ENCODE assay signal across 12 cellular contexts in genomic region chr21:31908106-31909031, GRCh38. TPM values are rescaled to one million over a fixed set of nuclear protein-coding genes. Genes with fewer than 3 reads are reported as not detected.
DNase-seq lines count a peak whose midpoint lies in the region; FAIRE-seq and TF ChIP-seq lines count a peak whose summit lies in the region.
"Had no signal": no experiment of that assay in that cellular context is flagged by ENCODE, and none has a peak within 500 bp of the region (broad histone marks: within the 10 kb centered on the region; RNA-seq: fewer than 3 reads in every experiment).

No MANE protein-coding gene starts in this region.

- no peak overlapping the region for H2AK5ac ChIP-seq in H1 (ENCODE audit: low read depth, low read length)

- CTCF ChIA-PET in mammary epithelial cell (lab: Charles Lee; ENCODE audit: low non-redundant PET) = no interaction called here
- CTCF ChIA-PET in H1 (lab: Charles Lee; ENCODE audit: partially characterized antibody) = interaction anchor here (1.4 kb wide), 1 partner anchor 10 kb away, joined by 4 read pairs; no protein-coding TSS in a partner anchor

- no peak overlapping the region for H3K23ac ChIP-seq in H1 (ENCODE audit: insufficient read length)

- TF ChIP-seq RAD21 in H1 (IDR thresholded peaks at IDR 0.05 in 1 of 2, conservative IDR thresholded peaks at IDR 0.05 in 1 of 2; ENCODE audit: low read depth in 2 of 2, low read length in 2 of 2) = no peak

- TF ChIP-seq EP300 in H1 (IDR thresholded peaks at IDR 0.05; ENCODE audit: borderline replicate concordance in 1 of 2, low read depth in 2 of 2, low read length in 2 of 2) = no peak

- peak overlapping the region; percentile 41; the same call in 1 of the 2 replicates for H3K18ac ChIP-seq in H1 (ENCODE audit: extremely low read depth, low read length)

- H2BK12ac ChIP-seq in H1 (ENCODE audit: low read depth, low read length) = 0 out of 2 replicates have a peak overlapping the region, but pooled peaks have one; percentile 73

- dilution Hi-C loops in mammary epithelial cell (cut with HindIII; ENCODE audit: low sequenced_read_pairs) = no loop called here

- H2AFZ ChIP-seq in mammary epithelial cell (ENCODE audit: low read depth, low read length) = no peak overlapping the region
- no peak overlapping the region for H2AFZ ChIP-seq in H1 (ENCODE audit: low read length)

- peak overlapping the region; percentile 84; the same call in 1 of the 2 replicates for H2BK5ac ChIP-seq in H1 (ENCODE audit: low read depth, low read length)

- no peaks in the 10 kb centered on the region for H3K27me3 ChIP-seq in mammary epithelial cell (ENCODE audit: insufficient read depth, low read length)
- H3K27me3 ChIP-seq in H1 (replicated peaks in 1 of 4; ENCODE audit: control insufficient read depth in 3 of 4, extremely low read depth in 1 of 4, insufficient read depth in 3 of 4, low read length in 3 of 4) = no peaks in the 10 kb centered on the region

- TF ChIP-seq CTCF in mammary epithelial cell (conservative IDR thresholded peaks at IDR 0.05 in 1 of 2, IDR thresholded peaks at IDR 0.05 in 1 of 2; ENCODE audit: extremely low read depth in 1 of 2, insufficient read depth in 1 of 2, low read depth in 1 of 2, low read length in 2 of 2) (no peak), H1 (IDR thresholded peaks at IDR 0.05; ENCODE audit: control extremely low read depth in 1 of 3, insufficient read depth in 1 of 3, low read depth in 1 of 3, low read length in 3 of 3) (no peak)

- WGBS in mammary epithelial cell (ENCODE audit: low coverage, missing lambda C conversion rate) = 4% methylated on average over 8 of the region's 20 CpGs
- WGBS in H1 (ENCODE audit: extremely low coverage in 1 of 2, insufficient coverage in 1 of 2, insufficient read length in 1 of 2, insufficient replicate concordance in 2 of 2, low coverage in 1 of 2, low lambda C conversion rate in 2 of 2, missing lambda C conversion rate in 1 of 2), 2 experiments = 36% methylated on average over 14 of the region's 20 CpGs; no CpG with 5 or more reads in 1 of the 2 experiments
- 70 to 76% methylated on average over 17 to 18 of the region's 20 CpGs for WGBS in mesodermal cell (ENCODE audit: insufficient coverage in 2 of 2), 2 experiments

- H3K9me3 ChIP-seq in mammary epithelial cell (replicated peaks; ENCODE audit: insufficient read depth, low read length) (peaks cover 18% of the 10 kb centered on the region), H1 (ENCODE audit: insufficient read depth in 2 of 2, low read depth in 1 of 2, low read length in 1 of 2) (no peaks in the 10 kb centered on the region), mesodermal cell (ENCODE audit: control insufficient read depth, low read length) (no peaks in the 10 kb centered on the region)
- H3K9me3 ChIP-seq: esophagus squamous epithelium had no signal

- TF ChIP-seq POLR2A in H1 (IDR thresholded peaks at IDR 0.05; ENCODE audit: control extremely low read depth in 1 of 2, low read depth in 2 of 2, low read length in 2 of 2) = no peak
- TF ChIP-seq POLR2A in H54 (IDR thresholded peaks at IDR 0.05; ENCODE audit: low read depth, low read length) = no peak

- no peak for FAIRE-seq in H1 (lab: Jason Lieb, UNC)
- peak; percentile 77 for FAIRE-seq in urothelium cell line (lab: Jason Lieb, UNC)
- no peak for FAIRE-seq in H54 (lab: Jason Lieb, UNC)
- FAIRE-seq: A204.1 had no signal

- no peak overlapping the region for H3K14ac ChIP-seq in H1 (ENCODE audit: insufficient read length)

- BruUV-seq in mammary epithelial cell (replicated peaks; lab: Mats Ljungman, UMichigan) = no TSS peak

- H3K23me2 ChIP-seq in H1 (ENCODE audit: low read depth, low read length) = peaks cover 5% of the 10 kb centered on the region; the same call in 1 of the 2 replicates

- peak overlapping the region; percentile 18 for H2BK120ac ChIP-seq in H1 (replicated peaks; ENCODE audit: low read depth, low read length)

- in situ Hi-C loops in T47D (cut with HindIII; ENCODE audit: low pct_unique_long_range_greater_than_20kb, low sequenced_read_pairs) (no loop called here), mammary epithelial cell (cut with MboI; ENCODE audit: low sequenced_read_pairs in 2 of 2) (no loop called here)

- no peaks in the 10 kb centered on the region for H3K36me3 ChIP-seq in mammary epithelial cell (ENCODE audit: insufficient read depth, low read length)
- no peaks in the 10 kb centered on the region for H3K36me3 ChIP-seq in H1 (ENCODE audit: control insufficient read depth in 2 of 4, insufficient read depth in 4 of 4, low read length in 3 of 4)
- H3K36me3 ChIP-seq in mesodermal cell (ENCODE audit: control insufficient read depth, insufficient read depth, low read length) = no peaks in the 10 kb centered on the region
- H3K36me3 ChIP-seq: esophagus squamous epithelium had no signal

- peak overlapping the region; percentile 90 for H2BK20ac ChIP-seq in H1 (ENCODE audit: low read length)

- H3K4ac ChIP-seq in H1 (replicated peaks; ENCODE audit: insufficient read length, low read depth, low read length) = no peak overlapping the region

- no peaks in the 10 kb centered on the region for H3K79me2 ChIP-seq in mammary epithelial cell (ENCODE audit: insufficient read depth, low read length)
- peaks cover 0 to 2% of the 10 kb centered on the region in 2 experiments; a peak in 1 of 4 replicates for H3K79me2 ChIP-seq in H1 (ENCODE audit: control insufficient read depth in 1 of 2, insufficient read depth in 2 of 2, low read length in 2 of 2)

- H4K20me1 ChIP-seq in mammary epithelial cell (ENCODE audit: insufficient read depth, low read length) (no peaks in the 10 kb centered on the region), H1 (replicated peaks in 1 of 2; ENCODE audit: control insufficient read depth in 1 of 2, insufficient read depth in 2 of 2, low read length in 2 of 2) (no peaks in the 10 kb centered on the region)

- intact Hi-C loops in mammary epithelial cell (cut with micrococcal nuclease) = no loop called here

- peak overlapping the region; percentile 44 for H4K91ac ChIP-seq in H1 (replicated peaks; ENCODE audit: insufficient read length, low read length)

- H3K79me1 ChIP-seq in H1 (ENCODE audit: low read depth, low read length) = no peaks in the 10 kb centered on the region

- H3K27ac ChIP-seq in mammary epithelial cell (ENCODE audit: insufficient read depth, low read depth, low read length) = no peak overlapping the region
- H3K27ac ChIP-seq in H1 (ENCODE audit: low read depth, low read length) = no peak overlapping the region; the same call in 1 of the 2 replicates
- H3K27ac ChIP-seq in mesodermal cell (ENCODE audit: low read depth, low read length, severe bottlenecking) = peak overlapping the region; percentile 78
- H3K27ac ChIP-seq: esophagus squamous epithelium had no signal

- H4K5ac ChIP-seq in H1 (ENCODE audit: insufficient read length, low read depth, low read length) = peak overlapping the region; percentile 59

- peak overlapping the region; percentile 61; the same call in 1 of the 2 replicates for H2BK15ac ChIP-seq in H1 (ENCODE audit: low read length)

- H3K4me2 ChIP-seq in mammary epithelial cell (ENCODE audit: insufficient read depth, low read depth, low read length) = no peak overlapping the region
- peak overlapping the region; percentile 59 to 79 for H3K4me2 ChIP-seq in H1 (ENCODE audit: insufficient read depth in 1 of 2, low read depth in 2 of 2, low read length in 2 of 2)

- H3K9ac ChIP-seq in mammary epithelial cell (ENCODE audit: insufficient read depth, low read length) (no peak overlapping the region), H1 (replicated peaks in 1 of 4; ENCODE audit: extremely low read depth in 1 of 4, low read depth in 3 of 4, low read length in 3 of 4) (no peak overlapping the region)

- POLR2A ChIA-PET in H1 (lab: Charles Lee; ENCODE audit: partially characterized antibody) = interaction anchor here (0.7 to 1.0 kb wide), 2 partner anchors 14 to 349 kb away, joined by 3 read pairs; no protein-coding TSS in a partner anchor

- H4K8ac ChIP-seq in H1 (ENCODE audit: extremely low read depth, insufficient read depth, low read length) = no peak overlapping the region; the same call in 1 of the 2 replicates

- H3K4me3 ChIP-seq in mammary epithelial cell (replicated peaks in 1 of 3; ENCODE audit: insufficient read depth in 1 of 3, low read depth in 2 of 3, low read length in 3 of 3) (no peak overlapping the region), H1 (ENCODE audit: extremely low read depth in 1 of 4, insufficient read depth in 2 of 4, low read depth in 3 of 4, low read length in 4 of 4) (peak overlapping the region; percentile 5 to 46 (median 22); a peak in 5 of 8 replicates), mesodermal cell (ENCODE audit: extremely low read depth, insufficient read depth, low read length, poor library complexity, severe bottlenecking) (no peak overlapping the region)

- no peak overlapping the region for H3K56ac ChIP-seq in H1 (replicated peaks; ENCODE audit: insufficient read length, low read depth, low read length)

- H3K4me1 ChIP-seq in mammary epithelial cell (ENCODE audit: insufficient read depth, low read length) (no peaks in the 10 kb centered on the region), H1 (replicated peaks in 1 of 4; ENCODE audit: control insufficient read depth in 3 of 4, insufficient read depth in 4 of 4, low read length in 3 of 4) (peaks cover 12 to 31% (median 22%) of the 10 kb centered on the region in 4 experiments), mesodermal cell (ENCODE audit: control insufficient read depth, insufficient read depth, low read length, poor library complexity, severe bottlenecking) (peaks cover 28% of the 10 kb centered on the region)

- peak; percentile 82 to 94 for DNase-seq in T47D (ENCODE audit: low read depth in 1 of 2, low spot score in 1 of 2)
- DNase-seq in mammary epithelial cell = no peak
- peak in 1 of 2 experiments; percentile 72 for DNase-seq in H1 (ENCODE audit: low read depth in 1 of 2, low spot score in 2 of 2)
- DNase-seq in urothelium cell line (ENCODE audit: low spot score) = peak; percentile 82
- DNase-seq in DMS79 treated with DMSO at 0.1 percent for 48 hours (lab: John Stamatoyannopoulos, UW) = no peak
- DNase-seq in H54 (ENCODE audit: insufficient read length, low spot score) = no peak
- no peak for DNase-seq in NCI-H1105 (lab: John Stamatoyannopoulos, UW)
- DNase-seq: DMS79, esophagus squamous epithelium, KG1 had no signal

TF ChIP-seq in H1, 55 proteins besides CTCF, POLR2A, EP300 and RAD21 (continues in another document):
- TF ChIP-seq MAFK (IDR thresholded peaks at IDR 0.05; ENCODE audit: low read depth, low read length) = no peak

RNA-seq across cellular contexts. Expression of gene HUNK, which starts 35.5 kb away (rescaled TPM):
- under 1 TPM in 1 of 2 donors, not detected in 1; 0.17 TPM for total RNA-seq in mammary epithelial cell
- polyA plus RNA-seq in mammary epithelial cell (0.01 TPM), H1 (2011; rRNA removed) (1.9 and 2.6 TPM in 2 replicates)
- polyA minus RNA-seq in mammary epithelial cell = not detected
- 10.2 and 16.7 TPM in 2 replicates for total RNA-seq in H1 (2021; fragmentation: NEBNext Ultra II Directional; extraction: Animal tissue kit (Norgen Biotek cat#: 25700))
- polyA plus RNA-seq in H1 (2011; cell fraction: cytosol; rRNA removed) = 3.1 TPM
- 3.9 TPM for polyA plus RNA-seq in H1 (2011; cell fraction: nucleus; rRNA removed)
- polyA plus RNA-seq in H1 (2012, experiment 1 of 2) = 3.4 to 5.2 TPM (median 4.6 TPM) in 4 replicates
- polyA plus RNA-seq in H1 (2012, experiment 2 of 2) = 1.9 TPM
- 3.2 TPM for polyA plus RNA-seq in H1 (2013, experiment 1 of 2)
- 3.0 TPM for polyA plus RNA-seq in H1 (2013, experiment 2 of 2)
- 4.3 and 6.1 TPM in 2 replicates for polyA minus RNA-seq in H1 (2011; rRNA and poly(A)+ RNA removed)
- 3.5 TPM for polyA minus RNA-seq in H1 (2011; cell fraction: cytosol; rRNA and poly(A)+ RNA removed)
- polyA minus RNA-seq in H1 (2011; cell fraction: nucleus; rRNA and poly(A)+ RNA removed) = 3.7 TPM
- polyA plus RNA-seq in mesodermal cell (2013, experiment 1 of 2) = 9.0 TPM
- 8.2 TPM for polyA plus RNA-seq in mesodermal cell (2013, experiment 2 of 2)

Comparison
In these comparisons a context has a peak if more than half of its experiments do, and no peak if none do; other contexts are left out.
1. DNase-seq: peak in T47D (2 of 2) and urothelium cell line (single experiment); none in mammary epithelial cell (single experiment), DMS79 treated with DMSO at 0.1 percent for 48 hours (single experiment), H54 (single experiment) and NCI-H1105 (single experiment).
2. H3K4me3 ChIP-seq: peak in H1 (4 of 4); none in mammary epithelial cell (0 of 3) and mesodermal cell (single experiment).